19 cellular contexts compared by ENCODE assay signal in the genomic region with DNA sequence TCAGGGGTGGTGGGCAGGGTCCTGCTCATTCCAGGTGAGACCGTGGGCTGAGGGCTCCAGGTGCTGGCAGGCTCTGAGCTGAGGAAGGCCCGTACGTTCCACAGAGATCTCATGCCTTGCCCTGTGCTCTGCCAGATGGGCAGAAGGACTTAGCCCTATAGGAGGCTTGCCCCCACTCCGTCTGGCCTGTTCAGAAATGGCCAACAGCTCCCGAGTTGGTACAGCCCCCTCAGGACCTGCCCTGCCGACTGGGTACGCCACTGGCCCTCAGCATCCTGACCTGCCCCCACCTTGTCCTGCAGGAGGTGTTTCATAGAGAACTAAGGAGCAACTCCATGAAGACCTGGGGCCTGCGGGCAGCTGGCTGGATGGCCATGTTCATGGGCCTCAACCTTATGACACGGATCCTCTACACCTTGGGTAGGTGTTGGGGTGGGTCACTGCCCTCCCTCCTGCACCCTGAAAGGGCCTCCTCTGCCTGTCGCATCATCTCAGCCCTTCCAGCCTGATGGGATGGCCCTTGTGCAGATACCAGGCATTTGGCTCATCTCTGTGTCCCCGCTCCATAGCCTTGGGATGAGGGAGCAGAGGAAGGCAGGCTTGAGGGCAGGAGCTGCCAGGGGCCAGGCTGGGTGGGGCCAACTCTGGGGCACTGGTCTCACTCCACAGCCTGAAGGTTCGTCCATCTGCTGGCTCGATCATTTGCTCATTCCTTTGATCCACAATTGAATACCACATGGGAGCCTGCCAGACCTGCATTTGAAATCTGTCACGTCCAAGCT. TPM values are rescaled to one million over a fixed set of nuclear protein-coding genes. Genes with fewer than 3 reads are reported as not detected.
DNase-seq lines count a peak whose midpoint lies in the region; ATAC-seq and TF ChIP-seq lines count a peak whose summit lies in the region.
"Had no signal": no experiment of that assay in that cellular context is flagged by ENCODE, and none has a peak within 500 bp of the region (broad histone marks: within the 10 kb centered on the region; RNA-seq: fewer than 3 reads in every experiment).

No MANE protein-coding gene starts in this region.

- H3K27ac ChIP-seq in heart right ventricle = no peak overlapping the region
- H3K27ac ChIP-seq in ascending aorta = peak overlapping the region; percentile 77 to 85
- peak overlapping the region; percentile 87 to 88 for H3K27ac ChIP-seq in tibial artery
- H3K27ac ChIP-seq: spleen, suprapubic skin had no signal

- DNase-seq in Right ventricle myocardium inferior (ENCODE audit: missing footprints) (peak; percentile 43), heart right ventricle (no peak), ascending aorta (ENCODE audit: low spot score in 2 of 2) (peak in 1 of 2 donors; percentile 55), mesenteric fat pad (ENCODE audit: low spot score) (peak; percentile 85), tibial artery (no peak), activated gamma-delta T cell treated with Interleukin-2 at 50 U/mL for 16 hours (no peak), cerebellum (ENCODE audit: low spot score) (no peak)
- DNase-seq: activated CD4-positive, CD25-positive, alpha-beta regulatory T cell treated with anti-CD3 and anti-CD28 coated beads, Interleukin-2, amount 50 U/mL, for 72 hours; cortex of kidney; DMS79 treated with DMSO at 0.1 percent for 48 hours; left cardiac atrium; NCI-H1417 treated with DMSO at 0.1 percent for 48 hours; NCI-H526; SIG-M5; spleen; stimulated activated CD8-positive, alpha-beta memory T cell treated with anti-CD3 and anti-CD28 coated beads, Interleukin-4, amount 100 ng/mL, for 48 hours had no signal

- H3K27me3 ChIP-seq in heart right ventricle (no peaks in the 10 kb centered on the region), ascending aorta (no peaks in the 10 kb centered on the region), tibial artery (no peaks in the 10 kb centered on the region)
- H3K27me3 ChIP-seq: spleen, suprapubic skin had no signal

- WGBS in heart right ventricle, 2 donors = 88 to 92% methylated on average over 14 of the region's 14 CpGs

- TF ChIP-seq CTCF in heart right ventricle (IDR thresholded peaks at IDR 0.05) (no peak), ascending aorta (IDR thresholded peaks at IDR 0.05) (no peak), tibial artery (IDR thresholded peaks at IDR 0.05) (no peak)

- H3K4me1 ChIP-seq in heart right ventricle (peaks cover 8 to 52% (median 36%) of the 10 kb centered on the region in 9 donors), ascending aorta (peaks cover 6 to 46% of the 10 kb centered on the region in 2 donors), tibial artery (peaks cover 0 to 71% (median 54%) of the 10 kb centered on the region in 4 donors)

- intact Hi-C loops in Right ventricle myocardium inferior (cut with DNase I) = no loop called here
- intact Hi-C loops in heart right ventricle (cut with DNase I) = no loop called here
- intact Hi-C loops in ascending aorta (cut with DNase I) = no loop called here
- intact Hi-C loops in tibial artery (cut with DNase I; ENCODE audit: low total_unique reads) = no loop called here

- H3K4me3 ChIP-seq in heart right ventricle (no peak overlapping the region), ascending aorta (no peak overlapping the region), tibial artery (no peak overlapping the region)
- H3K4me3 ChIP-seq: spleen, suprapubic skin had no signal

- H3K36me3 ChIP-seq in heart right ventricle = peaks cover 0 to 91% (median 33%) of the 10 kb centered on the region in 9 donors
- peaks cover 48 to 78% of the 10 kb centered on the region in 2 donors for H3K36me3 ChIP-seq in ascending aorta
- H3K36me3 ChIP-seq in tibial artery = peaks cover 56 to 79% (median 65%) of the 10 kb centered on the region in 3 donors

- no peak for ATAC-seq in Right ventricle myocardium inferior
- no peak for ATAC-seq in heart right ventricle
- ATAC-seq in HG03196 (IDR thresholded peaks at IDR 0.05; ENCODE audit: unreplicated experiment) = no peak
- ATAC-seq: HCT116 had no signal

- H3K9me3 ChIP-seq in heart right ventricle = no peaks in the 10 kb centered on the region
- no peaks in the 10 kb centered on the region for H3K9me3 ChIP-seq in ascending aorta
- H3K9me3 ChIP-seq in tibial artery = no peaks in the 10 kb centered on the region
- H3K9me3 ChIP-seq: spleen, suprapubic skin had no signal

RNA-seq across cellular contexts. Expression of a gene that starts 14.2 kb away (rescaled TPM):
- total RNA-seq in Right ventricle myocardium inferior (40.0 TPM), heart right ventricle (10 to 100 TPM; 23.9 to 47.4 (median 37.2) TPM), ascending aorta (166 TPM), mesenteric fat pad (99.3 TPM), cerebellum (39.0 TPM)
- 10 to 100 TPM; 38.0 to 98.0 TPM for polyA plus RNA-seq in heart right ventricle

RNA-seq across cellular contexts. Expression of a gene that starts 14.4 kb away (rescaled TPM):
- 31.4 TPM for total RNA-seq in Right ventricle myocardium inferior
- total RNA-seq in heart right ventricle = 10 to 100 TPM; 18.0 to 37.2 (median 28.0) TPM
- 10 to 100 TPM; 20.1 to 23.8 TPM for polyA plus RNA-seq in heart right ventricle
- 1.9 TPM for total RNA-seq in ascending aorta
- 18.1 TPM for total RNA-seq in mesenteric fat pad
- total RNA-seq in cerebellum = 5.4 TPM

RNA-seq across cellular contexts. Expression of a gene that starts 39.3 kb away (rescaled TPM):
- 7.7 TPM for total RNA-seq in Right ventricle myocardium inferior
- total RNA-seq in heart right ventricle = 10 to 100 TPM in 5 of 10 donors, 1 to 10 TPM in 5; 8.5 to 15.8 (median 11.3) TPM
- 1 to 10 TPM; 7.3 to 9.7 TPM for polyA plus RNA-seq in heart right ventricle
- total RNA-seq in ascending aorta = 48.9 TPM
- 24.8 TPM for total RNA-seq in mesenteric fat pad
- 15.3 TPM for total RNA-seq in cerebellum

RNA-seq across cellular contexts. Expression of a gene that starts 39.5 kb away (rescaled TPM):
- total RNA-seq in Right ventricle myocardium inferior (17.2 TPM), heart right ventricle (10 to 100 TPM; 12.4 to 18.0 (median 15.2) TPM), ascending aorta (3.9 TPM), mesenteric fat pad (10.0 TPM), cerebellum (6.8 TPM)
- polyA plus RNA-seq in heart right ventricle = 10 to 100 TPM in 1 of 2 donors, 1 to 10 TPM in 1; 5.6 to 16.1 TPM

Comparison
In these comparisons a context has a peak if more than half of its experiments do, and no peak if none do; other contexts are left out.
1. DNase-seq: peak in Right ventricle myocardium inferior (single experiment) and mesenteric fat pad (single experiment); none in heart right ventricle (0 of 2), tibial artery (0 of 2), activated gamma-delta T cell treated with Interleukin-2 at 50 U/mL for 16 hours (single experiment) and cerebellum (single experiment).
2. H3K27ac ChIP-seq: peak in ascending aorta (2 of 2) and tibial artery (2 of 2); none in heart right ventricle (0 of 10).